In the genomic region with DNA sequence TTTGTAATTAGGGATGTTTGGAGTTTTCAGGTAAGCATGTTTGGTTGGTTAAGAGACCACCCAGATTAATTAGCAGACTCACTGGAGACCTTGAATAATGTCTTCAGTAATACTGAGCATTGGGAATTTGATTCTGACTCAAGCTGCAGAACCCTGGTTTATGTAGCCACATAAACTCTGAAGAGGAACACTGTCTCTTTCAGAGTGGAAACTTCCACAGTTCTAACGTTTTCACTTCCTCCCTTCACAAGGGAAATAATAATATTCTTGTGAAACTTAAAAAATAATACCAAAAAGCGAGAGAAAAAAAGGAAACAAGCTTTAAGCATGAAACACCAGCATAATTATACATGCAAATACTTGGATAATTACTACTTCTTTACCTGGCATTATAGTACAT, we compare ENCODE assay signal across 20 cellular contexts. TPM values are rescaled to one million over a fixed set of nuclear protein-coding genes. Genes with fewer than 3 reads are reported as not detected.
DNase-seq lines count a peak whose midpoint lies in the region; ATAC-seq lines count a peak whose summit lies in the region.
"Had no signal": no experiment of that assay in that cellular context is flagged by ENCODE, and none has a peak within 500 bp of the region (broad histone marks: within the 10 kb centered on the region; RNA-seq: fewer than 3 reads in every experiment).

No MANE protein-coding gene starts in this region.

- no peaks in the 10 kb centered on the region for H3K36me3 Mint-ChIP-seq in naive B cell
- H3K36me3 Mint-ChIP-seq: activated naive CD8-positive, alpha-beta T cell; naive thymus-derived CD8-positive, alpha-beta T cell had no signal

- H3K9me3 Mint-ChIP-seq in naive B cell: peaks cover 0 to 3% (median 0%) of the 10 kb centered on the region in 7 donors
- H3K9me3 Mint-ChIP-seq: stimulated activated naive CD8-positive, alpha-beta T cell treated with anti-CD3 and anti-CD28 coated beads, Interleukin-15, amount 100 ng/mL, for 72 hours had no signal

- DNase-seq in NAMALWA (ENCODE audit: low spot score) (peak; percentile 46), naive B cell (no peak), DMS114 treated with DMSO at 0.1 percent for 48 hours (lab: John Stamatoyannopoulos, UW; ENCODE audit: unreplicated experiment) (no peak), ureter (ENCODE audit: low spot score) (no peak), Ammon's horn (ENCODE audit: low spot score) (no peak)
- DNase-seq: activated CD8-positive, alpha-beta T cell treated with anti-CD3 and anti-CD28 coated beads, Interleukin-2, amount 10 ng/mL, durations not matched to agents 7 days and 5 days; BE2C; colonic mucosa; effector CD8-positive, alpha-beta T cell; islet precursor cell; midbrain; naive thymus-derived CD8-positive, alpha-beta T cell; NCI-H1694 treated with DMSO at 0.1 percent for 48 hours; NCI-H526 treated with DMSO at 0.1 percent for 48 hours; nucleus accumbens; stimulated activated naive CD8-positive, alpha-beta T cell treated with anti-CD3 and anti-CD28 coated beads, Interleukin-15, amount 100 ng/mL, for 72 hours had no signal

- ATAC-seq in GM18508 (IDR thresholded peaks at IDR 0.05; ENCODE audit: insufficient read depth, unreplicated experiment) (peak; percentile 77), HG02938 (IDR thresholded peaks at IDR 0.05; ENCODE audit: unreplicated experiment) (peak; percentile 71), naive B cell (ENCODE audit: low read depth in 2 of 2) (peak; percentile 20 to 66), GM18858 (IDR thresholded peaks at IDR 0.05; ENCODE audit: unreplicated experiment) (no peak)
- ATAC-seq: activated CD8-positive, alpha-beta T cell treated with anti-CD3 and anti-CD28 coated beads, Interleukin-2, amount 10 ng/mL, durations not matched to agents 7 days and 5 days; naive thymus-derived CD8-positive, alpha-beta T cell; stimulated activated naive CD8-positive, alpha-beta T cell treated with anti-CD3 and anti-CD28 coated beads, Interleukin-15, amount 100 ng/mL, for 72 hours had no signal

- H3K27ac Mint-ChIP-seq in naive B cell: peak overlapping the region in 1 of 6 donors; percentile 31
- H3K27ac Mint-ChIP-seq: activated CD8-positive, alpha-beta T cell treated with anti-CD3 and anti-CD28 coated beads, Interleukin-2, amount 10 ng/mL, durations not matched to agents 7 days and 5 days; activated naive CD8-positive, alpha-beta T cell; naive thymus-derived CD8-positive, alpha-beta T cell; stimulated activated naive CD8-positive, alpha-beta T cell treated with anti-CD3 and anti-CD28 coated beads, Interleukin-15, amount 100 ng/mL, for 72 hours had no signal

- peaks cover 9 to 15% (median 13%) of the 10 kb centered on the region in 3 donors for H3K4me1 Mint-ChIP-seq in naive B cell
- H3K4me1 Mint-ChIP-seq: stimulated activated naive CD8-positive, alpha-beta T cell treated with anti-CD3 and anti-CD28 coated beads, Interleukin-15, amount 100 ng/mL, for 72 hours had no signal

- H3K27me3 Mint-ChIP-seq in naive B cell: peaks cover 0 to 6% (median 0%) of the 10 kb centered on the region in 3 donors
- H3K27me3 Mint-ChIP-seq: stimulated activated naive CD8-positive, alpha-beta T cell treated with anti-CD3 and anti-CD28 coated beads, Interleukin-15, amount 100 ng/mL, for 72 hours had no signal

- peak overlapping the region in 2 of 8 donors; percentile 4 to 27 for H3K4me3 Mint-ChIP-seq in naive B cell
- H3K4me3 Mint-ChIP-seq: activated CD8-positive, alpha-beta T cell treated with anti-CD3 and anti-CD28 coated beads, Interleukin-2, amount 10 ng/mL, durations not matched to agents 7 days and 5 days; activated naive CD8-positive, alpha-beta T cell; naive thymus-derived CD8-positive, alpha-beta T cell; stimulated activated naive CD8-positive, alpha-beta T cell treated with anti-CD3 and anti-CD28 coated beads, Interleukin-15, amount 100 ng/mL, for 72 hours had no signal

RNA-seq across cellular contexts. Expression of a gene that starts 40.0 kb away (rescaled TPM):
- not detected for polyA plus RNA-seq in naive B cell (ENCODE audit: low read depth in 6 of 6)
- 9.4 TPM for total RNA-seq in ureter
